In the genomic region with DNA sequence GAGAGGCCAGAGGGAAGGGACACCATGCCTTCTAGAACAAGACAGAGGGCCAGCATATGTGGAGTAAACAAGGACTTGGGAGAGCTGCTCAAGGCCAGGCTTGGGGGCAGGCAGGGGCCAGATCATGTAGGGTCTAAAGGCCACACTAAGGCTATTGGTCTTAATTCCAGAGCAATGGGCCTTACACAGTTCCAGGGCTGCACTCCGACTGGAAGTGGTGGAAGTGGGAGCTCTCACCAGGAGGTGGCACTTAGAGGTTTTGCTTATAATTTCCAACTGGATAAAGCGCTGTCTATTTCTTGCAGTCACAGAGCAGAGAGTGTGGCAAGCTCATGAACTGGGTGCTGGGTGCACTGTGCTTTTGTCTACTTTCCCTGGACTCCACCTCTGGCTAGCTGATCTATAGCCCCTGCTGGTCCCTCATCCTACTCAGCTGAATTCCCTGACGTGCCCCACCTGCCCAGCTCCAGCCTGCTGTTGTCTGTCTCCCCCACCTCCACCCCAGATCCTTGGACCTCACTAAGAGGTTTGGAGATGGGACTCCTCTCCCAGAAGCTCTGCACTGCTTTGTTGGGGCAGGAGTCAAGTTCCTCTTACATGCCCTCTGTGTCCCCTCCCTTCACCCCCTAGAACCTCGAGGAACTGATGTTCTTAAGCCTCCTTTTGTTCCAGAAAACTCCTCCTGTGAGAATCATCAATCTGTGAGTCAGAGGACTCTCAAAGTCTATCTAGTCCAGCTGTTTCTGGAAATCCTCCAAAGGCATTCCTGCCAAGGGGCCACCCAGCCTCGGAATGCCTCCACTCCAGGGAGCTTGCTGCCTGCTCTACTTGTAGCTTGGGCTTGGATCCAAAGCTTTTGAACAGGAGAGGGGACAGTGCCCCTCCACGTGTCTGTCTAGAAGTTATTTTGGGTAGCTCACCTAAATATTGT, we compare ENCODE assay signal across 10 cellular contexts. TPM values are rescaled to one million over a fixed set of nuclear protein-coding genes. Genes with fewer than 3 reads are reported as not detected.
DNase-seq lines count a peak whose midpoint lies in the region; ATAC-seq and TF ChIP-seq lines count a peak whose summit lies in the region.
"Had no signal": no experiment of that assay in that cellular context is flagged by ENCODE, and none has a peak within 500 bp of the region (broad histone marks: within the 10 kb centered on the region; RNA-seq: fewer than 3 reads in every experiment).

No MANE protein-coding gene starts in this region.

- H3K4me2 ChIP-seq in skeletal muscle satellite cell (ENCODE audit: low read length), result peak overlapping the region; percentile 18

- TF ChIP-seq CTCF in foreskin fibroblast (IDR thresholded peaks at IDR 0.05; ENCODE audit: low read depth, low read length), result no peak
- no peak for TF ChIP-seq CTCF in testis (IDR thresholded peaks at IDR 0.05)

- WGBS in testis, 2 donors, result 49 to 55% methylated on average over 6 of the region's 6 CpGs

- H3K9me3 ChIP-seq in SK-N-MC (ENCODE audit: low read depth, low read length), result no peaks in the 10 kb centered on the region
- no peaks in the 10 kb centered on the region for H3K9me3 ChIP-seq in skeletal muscle satellite cell (replicated peaks; ENCODE audit: low read length)
- no peaks in the 10 kb centered on the region for H3K9me3 ChIP-seq in testis

- H3K36me3 ChIP-seq in SK-N-MC (ENCODE audit: insufficient read depth, low read length) (no peaks in the 10 kb centered on the region), skeletal muscle satellite cell (ENCODE audit: insufficient read depth, low read length) (no peaks in the 10 kb centered on the region), testis (ENCODE audit: low read depth, missing control alignments) (no peaks in the 10 kb centered on the region)

- TF ChIP-seq POLR2A in testis (IDR thresholded peaks at IDR 0.05), result no peak

- no peak overlapping the region for H3K27ac ChIP-seq in SK-N-MC
- no peak overlapping the region for H3K27ac ChIP-seq in testis

- no peak overlapping the region for H3K9ac ChIP-seq in SK-N-MC (ENCODE audit: insufficient read length)
- no peak overlapping the region for H3K9ac ChIP-seq in skeletal muscle satellite cell (ENCODE audit: low read depth, low read length)

- H3K27me3 ChIP-seq in skeletal muscle satellite cell (ENCODE audit: control insufficient read depth, insufficient read depth, low read length) (peaks cover 4% of the 10 kb centered on the region), testis (no peaks in the 10 kb centered on the region)

- ATAC-seq in HG02981 (IDR thresholded peaks at IDR 0.05; ENCODE audit: unreplicated experiment), result no peak
- ATAC-seq: naive thymus-derived CD4-positive, alpha-beta T cell had no signal

- H3K4me3 ChIP-seq in SK-N-MC (0 out of 2 replicates have a peak overlapping the region, but pooled peaks have one; percentile 0), foreskin fibroblast (ENCODE audit: low read depth in 1 of 2, low read length in 2 of 2) (no peak overlapping the region), skeletal muscle satellite cell (ENCODE audit: low read length) (no peak overlapping the region), testis (no peak overlapping the region)

- peaks cover 14% of the 10 kb centered on the region for H3K4me1 ChIP-seq in skeletal muscle satellite cell (ENCODE audit: control insufficient read depth, insufficient read depth, low read length)
- H3K4me1 ChIP-seq in testis, result no peaks in the 10 kb centered on the region

- intact Hi-C loops in testis (cut with DNase I; ENCODE audit: low total_unique reads), result no loop called here

- DNase-seq in H4 (ENCODE audit: low spot score) (peak; percentile 37), SK-N-MC (ENCODE audit: low read depth, low spot score) (no peak), foreskin fibroblast (peak; percentile 46 to 79), testis (no peak), GDM1 (lab: John Stamatoyannopoulos, UW) (no peak)
- DNase-seq: activated CD4-positive, CD25-positive, alpha-beta regulatory T cell treated with anti-CD3 and anti-CD28 coated beads, Interleukin-2, amount 50 U/mL, for 72 hours; activated naive CD8-positive, alpha-beta T cell treated with anti-CD3 and anti-CD28 coated beads for 36 hours; naive thymus-derived CD4-positive, alpha-beta T cell had no signal

RNA-seq across cellular contexts. Expression of a gene that starts 48.1 kb away (rescaled TPM):
- total RNA-seq in H4 (2014; rRNA removed; shearing (Covaris generic)), result 3.9 and 7.4 TPM in 2 replicates
- total RNA-seq in skeletal muscle satellite cell (2012; rRNA removed), result 4.8 and 7.4 TPM in 2 replicates
- 10 to 100 TPM; 44.8 to 80.7 TPM for total RNA-seq in testis
- polyA plus RNA-seq in testis (ENCODE audit: insufficient read depth, low read depth, low replicate concordance), result 63.7 TPM

Comparison
In these comparisons a context has a peak if more than half of its experiments do, and no peak if none do; other contexts are left out.
1. DNase-seq: peak in H4 (single experiment) and foreskin fibroblast (2 of 2); none in SK-N-MC (single experiment), testis (single experiment) and GDM1 (single experiment).